32 cellular contexts compared by ENCODE assay signal in genomic region chr3:171784387-171784786, GRCh38. TPM values are rescaled to one million over a fixed set of nuclear protein-coding genes. Genes with fewer than 3 reads are reported as not detected.
"Had no signal": no experiment of that assay in that cellular context is flagged by ENCODE, and none has a peak within 500 bp of the region (broad histone marks: within the 10 kb centered on the region; RNA-seq: fewer than 3 reads in every experiment).

No MANE protein-coding gene starts in this region.

- H3K4me3 Mint-ChIP-seq: activated CD4-positive, alpha-beta T cell treated with anti-CD3 and anti-CD28 coated beads for 36 hours; activated T-cell treated with anti-CD3 and anti-CD28 coated beads, Interleukin-2, amount 50 U/mL, for 72 hours; stimulated activated memory B cell treated with anti-CD40 and anti-IgM and Interleukin-4, amounts not matched to agents 10 μg/mL and 1 μg/mL and 100 μg/mL, for 72 hours; stimulated activated naive CD8-positive, alpha-beta T cell treated with anti-CD3 and anti-CD28 coated beads, Interleukin-15, amount 100 ng/mL, for 72 hours had no signal

- FAIRE-seq: pancreas had no signal

- H3K36me3 ChIP-seq: cardiac muscle cell, colonic mucosa, esophagus squamous epithelium, gastrocnemius medialis, pancreas, suprapubic skin, tibial nerve had no signal

- H3K4me3 ChIP-seq: body of pancreas, cardiac muscle cell, colonic mucosa, esophagus squamous epithelium, gastrocnemius medialis, pancreas, psoas muscle, smooth muscle cell, suprapubic skin, tibial nerve had no signal

- ATAC-seq: activated CD4-positive, alpha-beta T cell treated with anti-CD3 and anti-CD28 coated beads for 36 hours; activated naive CD4-positive, alpha-beta T cell treated with anti-CD3 and anti-CD28 coated beads, Interleukin-2, amount 50 U/mL, for 72 hours; activated T-cell treated with anti-CD3 and anti-CD28 coated beads, Interleukin-2, amount 50 U/mL, for 72 hours; body of pancreas; gastrocnemius medialis; left cardiac atrium; left ventricle myocardium superior; pancreas; psoas muscle; stimulated activated memory B cell treated with anti-CD40 and anti-IgM and Interleukin-4, amounts not matched to agents 10 μg/mL and 1 μg/mL and 100 μg/mL, for 72 hours; stimulated activated naive CD8-positive, alpha-beta T cell treated with anti-CD3 and anti-CD28 coated beads, Interleukin-15, amount 100 ng/mL, for 72 hours had no signal

- H3K27me3 Mint-ChIP-seq: stimulated activated memory B cell treated with anti-CD40 and anti-IgM and Interleukin-4, amounts not matched to agents 10 μg/mL and 1 μg/mL and 100 μg/mL, for 72 hours had no signal

- DNase-seq: activated CD4-positive, alpha-beta T cell treated with anti-CD3 and anti-CD28 coated beads for 36 hours; activated CD4-positive, CD25-positive, alpha-beta regulatory T cell; activated naive CD4-positive, alpha-beta T cell; activated T-cell treated with anti-CD3 and anti-CD28 coated beads for 4 hours; activated T-cell treated with anti-CD3 and anti-CD28 coated beads, Interleukin-2, amount 50 U/mL, for 72 hours; anterior cingulate cortex; body of pancreas; cerebellar nuclear complex; colonic mucosa; esophagus squamous epithelium; gastrocnemius medialis; glutamatergic neuron; islet precursor cell; left cardiac atrium; left ventricle myocardium superior; mammary epithelial cell; pancreas; psoas muscle; stimulated activated CD4-positive, alpha-beta T cell treated with anti-CD3 and anti-CD28 coated beads, Interleukin-1b, Interleukin-23, amount 100 ng/mL, for 48 hours; stimulated activated CD4-positive, alpha-beta T cell treated with anti-CD3 and anti-CD28 coated beads, Interleukin-4, amount 100 ng/mL, for 4 hours; stimulated activated CD8-positive, alpha-beta memory T cell treated with anti-CD3 and anti-CD28 coated beads, Interleukin-4, amount 100 ng/mL, for 48 hours; stimulated activated naive CD8-positive, alpha-beta T cell treated with anti-CD3 and anti-CD28 coated beads, Interleukin-15, amount 100 ng/mL, for 72 hours had no signal

- H3K4me1 Mint-ChIP-seq: activated CD4-positive, alpha-beta T cell treated with anti-CD3 and anti-CD28 coated beads for 36 hours; stimulated activated memory B cell treated with anti-CD40 and anti-IgM and Interleukin-4, amounts not matched to agents 10 μg/mL and 1 μg/mL and 100 μg/mL, for 72 hours; stimulated activated naive CD8-positive, alpha-beta T cell treated with anti-CD3 and anti-CD28 coated beads, Interleukin-15, amount 100 ng/mL, for 72 hours had no signal

- H3K36me3 Mint-ChIP-seq: activated naive CD4-positive, alpha-beta T cell treated with anti-CD3 and anti-CD28 coated beads, Interleukin-2, amount 50 U/mL, for 72 hours; stimulated activated memory B cell treated with anti-CD40 and anti-IgM and Interleukin-4, amounts not matched to agents 10 μg/mL and 1 μg/mL and 100 μg/mL, for 72 hours had no signal

- H3K27ac ChIP-seq: body of pancreas, cardiac muscle cell, colonic mucosa, gastrocnemius medialis, pancreas, psoas muscle, suprapubic skin, tibial nerve had no signal

- H3K9me3 ChIP-seq: body of pancreas, colonic mucosa, esophagus squamous epithelium, gastrocnemius medialis, pancreas, psoas muscle, suprapubic skin, tibial nerve had no signal

- H3K4me1 ChIP-seq: body of pancreas, gastrocnemius medialis, pancreas, psoas muscle had no signal

- H3K27ac Mint-ChIP-seq: activated CD4-positive, alpha-beta T cell treated with anti-CD3 and anti-CD28 coated beads for 36 hours; activated T-cell treated with anti-CD3 and anti-CD28 coated beads, Interleukin-2, amount 50 U/mL, for 72 hours; stimulated activated memory B cell treated with anti-CD40 and anti-IgM and Interleukin-4, amounts not matched to agents 10 μg/mL and 1 μg/mL and 100 μg/mL, for 72 hours; stimulated activated naive CD8-positive, alpha-beta T cell treated with anti-CD3 and anti-CD28 coated beads, Interleukin-15, amount 100 ng/mL, for 72 hours had no signal

- H3K4me2 ChIP-seq: smooth muscle cell had no signal

- H3K9me3 Mint-ChIP-seq: activated naive CD4-positive, alpha-beta T cell treated with anti-CD3 and anti-CD28 coated beads, Interleukin-2, amount 50 U/mL, for 72 hours; activated T-cell treated with anti-CD3 and anti-CD28 coated beads, Interleukin-2, amount 50 U/mL, for 72 hours; stimulated activated memory B cell treated with anti-CD40 and anti-IgM and Interleukin-4, amounts not matched to agents 10 μg/mL and 1 μg/mL and 100 μg/mL, for 72 hours; stimulated activated naive CD8-positive, alpha-beta T cell treated with anti-CD3 and anti-CD28 coated beads, Interleukin-15, amount 100 ng/mL, for 72 hours had no signal

- H3K27me3 ChIP-seq: body of pancreas, cardiac muscle cell, colonic mucosa, esophagus squamous epithelium, gastrocnemius medialis, pancreas, suprapubic skin, tibial nerve had no signal

RNA-seq across cellular contexts. Expression of gene TMEM212, which starts 58.8 kb away (rescaled TPM):
- total RNA-seq: activated CD4-positive, alpha-beta T cell treated with anti-CD3 and anti-CD28 coated beads for 36 hours; activated naive CD4-positive, alpha-beta T cell treated with anti-CD3 and anti-CD28 coated beads, Interleukin-2, amount 50 U/mL, for 72 hours; activated T-cell treated with anti-CD3 and anti-CD28 coated beads, Interleukin-2, amount 50 U/mL, for 72 hours; body of pancreas; cardiac muscle cell; colonic mucosa; esophagus squamous epithelium; gastrocnemius medialis; left cardiac atrium; left ventricle myocardium superior; mammary epithelial cell; mucosa of gallbladder; pancreas; psoas muscle; smooth muscle cell; suprapubic skin; T-helper 1 cell treated with Interleukin-12 subunit alpha and Interleukin-12 subunit beta and Interleukin-4 antibody, amounts not matched to agents 30 ng/mL and 1 ng/mL, for 36 hours; tibial nerve; urinary bladder had no signal
- polyA plus RNA-seq: cardiac muscle cell, mammary epithelial cell, neural cell, pancreas, psoas muscle, smooth muscle cell, urinary bladder had no signal
